ENCODE assay signal across 9 cellular contexts in the genomic region with DNA sequence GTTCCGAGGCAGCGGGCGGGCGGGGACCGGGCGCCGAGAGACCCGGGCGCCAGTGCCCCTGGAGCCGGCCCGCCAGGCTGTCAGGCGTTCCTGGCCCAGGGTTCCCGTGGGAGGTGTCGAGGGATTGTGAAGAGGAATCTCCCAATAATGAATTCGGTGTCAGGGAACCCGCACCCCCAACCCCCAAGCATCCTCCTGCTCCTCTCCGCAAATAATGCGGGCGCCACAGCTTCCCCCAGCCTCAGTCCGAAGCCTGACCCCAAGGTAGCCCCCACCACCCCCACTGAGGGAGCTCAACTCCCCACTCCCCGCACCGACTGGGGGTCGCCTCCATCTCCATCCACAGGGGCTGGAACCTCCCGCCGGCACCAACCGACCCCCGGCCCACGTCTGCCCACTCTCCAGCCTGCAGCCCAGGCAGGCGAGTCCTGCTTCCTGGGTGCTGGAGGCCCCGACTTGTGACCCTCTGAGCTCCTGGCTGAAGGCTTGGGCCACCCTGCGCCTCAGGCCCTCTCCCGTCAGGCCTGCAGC. TPM values are rescaled to one million over a fixed set of nuclear protein-coding genes. Genes with fewer than 3 reads are reported as not detected.
A peak's percentile ranks its signal among the peaks of the same experiment; 100 is the strongest.
DNase-seq lines count a peak whose midpoint lies in the region; ATAC-seq and TF ChIP-seq lines count a peak whose summit lies in the region.
"Had no signal": no experiment of that assay in that cellular context is flagged by ENCODE, and none has a peak within 500 bp of the region (broad histone marks: within the 10 kb centered on the region; RNA-seq: fewer than 3 reads in every experiment).

No MANE protein-coding gene starts in this region.

- 24% methylated on average over 32 of the region's 32 CpGs for WGBS in urinary bladder

- CTCF ChIA-PET in MCF 10A (lab: Yijun Ruan, JAX) = interaction anchor here (0.6 to 0.7 kb wide), 2 partner anchors 304 to 484 kb away, joined by 4 read pairs; no protein-coding TSS in a partner anchor

- H3K4me1 ChIP-seq in urinary bladder (ENCODE audit: insufficient read depth) = no peaks in the 10 kb centered on the region

- H3K9me3 Mint-ChIP-seq in stimulated activated naive CD8-positive, alpha-beta T cell treated with anti-CD3 and anti-CD28 coated beads, Interleukin-15, Interleukin-2, amounts not matched to agents 100 ng/mL and 50 ng/mL, for 24 hours = no peaks in the 10 kb centered on the region
- no peaks in the 10 kb centered on the region for H3K9me3 Mint-ChIP-seq in MCF 10A (ENCODE audit: unreplicated experiment)
- no peaks in the 10 kb centered on the region for H3K9me3 Mint-ChIP-seq in naive thymus-derived CD8-positive, alpha-beta T cell
- H3K9me3 Mint-ChIP-seq in glutamatergic neuron (ENCODE audit: unreplicated experiment) = peaks cover 3% of the 10 kb centered on the region

- H3K36me3 Mint-ChIP-seq in stimulated activated naive CD8-positive, alpha-beta T cell treated with anti-CD3 and anti-CD28 coated beads, Interleukin-15, Interleukin-2, amounts not matched to agents 100 ng/mL and 50 ng/mL, for 24 hours (ENCODE audit: low read depth) = no peaks in the 10 kb centered on the region
- H3K36me3 Mint-ChIP-seq in MCF 10A (ENCODE audit: insufficient read depth, unreplicated experiment) = no peaks in the 10 kb centered on the region
- no peaks in the 10 kb centered on the region for H3K36me3 Mint-ChIP-seq in naive thymus-derived CD8-positive, alpha-beta T cell
- H3K36me3 Mint-ChIP-seq in glutamatergic neuron (ENCODE audit: unreplicated experiment) = peaks cover 5% of the 10 kb centered on the region

- H3K36me3 ChIP-seq in urinary bladder (ENCODE audit: insufficient read depth) = no peaks in the 10 kb centered on the region

- BruUV-seq in MCF 10A (replicated peaks; lab: Mats Ljungman, UMichigan) = no TSS peak

- no peak for ATAC-seq in stimulated activated naive CD8-positive, alpha-beta T cell treated with anti-CD3 and anti-CD28 coated beads, Interleukin-15, Interleukin-2, amounts not matched to agents 100 U/mL and 50 U/mL, for 24 hours
- ATAC-seq in naive thymus-derived CD8-positive, alpha-beta T cell = no peak
- no peak for ATAC-seq in GM21717 (IDR thresholded peaks at IDR 0.05; ENCODE audit: unreplicated experiment)

- DNase-seq in stimulated activated naive CD8-positive, alpha-beta T cell treated with anti-CD3 and anti-CD28 coated beads, Interleukin-15, Interleukin-2, amounts not matched to agents 100 U/mL and 50 U/mL, for 24 hours = no peak
- DNase-seq in MCF 10A (ENCODE audit: unreplicated experiment) (no peak), SK-N-DZ (ENCODE audit: low spot score) (no peak), glutamatergic neuron (no peak)
- peak in 1 of 10 donors; percentile 2 for DNase-seq in naive thymus-derived CD8-positive, alpha-beta T cell
- DNase-seq: NCI-H1694 had no signal

- intact Hi-C loops in MCF 10A (cut with micrococcal nuclease) = no loop called here

- TF ChIP-seq CTCF in MCF 10A (IDR thresholded peaks at IDR 0.05; ENCODE audit: unreplicated experiment) = no peak
- TF ChIP-seq CTCF in glutamatergic neuron (IDR thresholded peaks at IDR 0.05; ENCODE audit: partially characterized antibody, unreplicated experiment) = no peak

- H3K27me3 Mint-ChIP-seq in stimulated activated naive CD8-positive, alpha-beta T cell treated with anti-CD3 and anti-CD28 coated beads, Interleukin-15, Interleukin-2, amounts not matched to agents 100 ng/mL and 50 ng/mL, for 24 hours = peaks cover 26% of the 10 kb centered on the region
- H3K27me3 Mint-ChIP-seq in MCF 10A (ENCODE audit: insufficient read depth, unreplicated experiment) = no peaks in the 10 kb centered on the region
- H3K27me3 Mint-ChIP-seq in naive thymus-derived CD8-positive, alpha-beta T cell = peaks cover 6 to 32% (median 19%) of the 10 kb centered on the region in 5 donors
- peaks cover 24% of the 10 kb centered on the region for H3K27me3 Mint-ChIP-seq in glutamatergic neuron (ENCODE audit: unreplicated experiment)

- H3K4me1 Mint-ChIP-seq in stimulated activated naive CD8-positive, alpha-beta T cell treated with anti-CD3 and anti-CD28 coated beads, Interleukin-15, Interleukin-2, amounts not matched to agents 100 ng/mL and 50 ng/mL, for 24 hours (ENCODE audit: low read depth) = peaks cover 3% of the 10 kb centered on the region
- H3K4me1 Mint-ChIP-seq in MCF 10A (ENCODE audit: insufficient read depth, unreplicated experiment) (no peaks in the 10 kb centered on the region), glutamatergic neuron (ENCODE audit: low read depth, unreplicated experiment) (no peaks in the 10 kb centered on the region)
- peaks cover 2 to 15% (median 7%) of the 10 kb centered on the region in 4 donors for H3K4me1 Mint-ChIP-seq in naive thymus-derived CD8-positive, alpha-beta T cell

- no peak overlapping the region for H3K27ac Mint-ChIP-seq in stimulated activated naive CD8-positive, alpha-beta T cell treated with anti-CD3 and anti-CD28 coated beads, Interleukin-15, Interleukin-2, amounts not matched to agents 100 ng/mL and 50 ng/mL, for 24 hours
- H3K27ac Mint-ChIP-seq in MCF 10A (ENCODE audit: low read depth, unreplicated experiment) (no peak overlapping the region), glutamatergic neuron (ENCODE audit: unreplicated experiment) (no peak overlapping the region)
- H3K27ac Mint-ChIP-seq in naive thymus-derived CD8-positive, alpha-beta T cell = no peak overlapping the region

- H3K4me3 ChIP-seq in urinary bladder (ENCODE audit: low read depth, low read length) = peak overlapping the region; percentile 54

- no peak overlapping the region for H3K27ac ChIP-seq in urinary bladder (ENCODE audit: low read depth)

- POLR2A ChIA-PET in MCF 10A (lab: Yijun Ruan, JAX) = interaction anchor here (1.2 to 1.6 kb wide), 2 partner anchors 18 to 42 kb away, joined by 3 to 6 read pairs; partner anchors contain the start of genes PGP and TRAF7
- POLR2A ChIA-PET in naive thymus-derived CD8-positive, alpha-beta T cell (lab: Charles Lee) = interaction anchor here (3.6 kb wide), 1 partner anchor 8 kb away, joined by 12 read pairs; the partner anchor contains the start of gene MLST8

- H3K4me3 Mint-ChIP-seq in stimulated activated naive CD8-positive, alpha-beta T cell treated with anti-CD3 and anti-CD28 coated beads, Interleukin-15, Interleukin-2, amounts not matched to agents 100 ng/mL and 50 ng/mL, for 24 hours = peak overlapping the region; percentile 30
- H3K4me3 Mint-ChIP-seq in MCF 10A (ENCODE audit: unreplicated experiment) (peak overlapping the region; percentile 33), glutamatergic neuron (ENCODE audit: unreplicated experiment) (no peak overlapping the region)
- H3K4me3 Mint-ChIP-seq in naive thymus-derived CD8-positive, alpha-beta T cell = peak overlapping the region; percentile 24 to 72 (median 54)

RNA-seq across cellular contexts. Expression of gene CASKIN1, which starts 0.6 kb away (rescaled TPM):
- total RNA-seq in MCF 10A (2022) = 0.10 and 0.14 TPM in 2 replicates
- total RNA-seq in naive thymus-derived CD8-positive, alpha-beta T cell = under 1 TPM; 0.08 to 0.13 TPM
- polyA plus RNA-seq in naive thymus-derived CD8-positive, alpha-beta T cell = not detected
- 0.69 TPM for total RNA-seq in urinary bladder
- polyA plus RNA-seq in urinary bladder = 0.48 TPM
- polyA plus RNA-seq in SK-N-DZ (2014; cell fraction: cytosol; rRNA removed) = 4.7 and 4.8 TPM in 2 replicates
- polyA plus RNA-seq in SK-N-DZ (2014; cell fraction: nucleus; rRNA removed) = 28.7 and 32.8 TPM in 2 replicates
- 31.6 TPM for total RNA-seq in glutamatergic neuron (ENCODE audit: unreplicated experiment)

RNA-seq across cellular contexts. Expression of gene MLST8, which starts 8.2 kb away (rescaled TPM):
- total RNA-seq in MCF 10A (2022) (63.4 and 87.6 TPM in 2 replicates), urinary bladder (9.3 TPM), glutamatergic neuron (ENCODE audit: unreplicated experiment) (57.9 TPM)
- total RNA-seq in naive thymus-derived CD8-positive, alpha-beta T cell = 10 to 100 TPM; 49.3 to 53.2 TPM
- 10 to 100 TPM; 29.9 to 40.4 (median 30.1) TPM for polyA plus RNA-seq in naive thymus-derived CD8-positive, alpha-beta T cell
- polyA plus RNA-seq in urinary bladder = 50.4 TPM
- polyA plus RNA-seq in SK-N-DZ (2014; cell fraction: cytosol; rRNA removed) = 37.3 and 53.0 TPM in 2 replicates
- polyA plus RNA-seq in SK-N-DZ (2014; cell fraction: nucleus; rRNA removed) = 103 and 131 TPM in 2 replicates

RNA-seq across cellular contexts. Expression of gene BRICD5, which starts 13.6 kb away (rescaled TPM):
- 4.6 and 5.2 TPM in 2 replicates for total RNA-seq in MCF 10A (2022)
- 10 to 100 TPM; 26.7 to 27.0 TPM for total RNA-seq in naive thymus-derived CD8-positive, alpha-beta T cell
- under 1 TPM in 2 of 3 donors, not detected in 1; 0.11 to 0.23 TPM for polyA plus RNA-seq in naive thymus-derived CD8-positive, alpha-beta T cell
- total RNA-seq in urinary bladder = 4.0 TPM
- polyA plus RNA-seq in urinary bladder = 5.0 TPM
- polyA plus RNA-seq in SK-N-DZ (2014; cell fraction: cytosol; rRNA removed) = 9.1 and 16.3 TPM in 2 replicates
- 103 and 141 TPM in 2 replicates for polyA plus RNA-seq in SK-N-DZ (2014; cell fraction: nucleus; rRNA removed)
- 30.2 TPM for total RNA-seq in glutamatergic neuron (ENCODE audit: unreplicated experiment)

RNA-seq across cellular contexts. Expression of gene PGP, which starts 17.6 kb away (rescaled TPM):
- 11.3 and 12.0 TPM in 2 replicates for total RNA-seq in MCF 10A (2022)
- total RNA-seq in naive thymus-derived CD8-positive, alpha-beta T cell = 10 to 100 TPM; 22.8 to 28.1 TPM
- 10 to 100 TPM in 2 of 3 donors, 1 to 10 TPM in 1; 8.7 to 17.7 (median 11.6) TPM for polyA plus RNA-seq in naive thymus-derived CD8-positive, alpha-beta T cell
- 4.8 TPM for total RNA-seq in urinary bladder
- 10.5 TPM for polyA plus RNA-seq in urinary bladder
- 40.6 and 53.1 TPM in 2 replicates for polyA plus RNA-seq in SK-N-DZ (2014; cell fraction: cytosol; rRNA removed)
- 122 and 125 TPM in 2 replicates for polyA plus RNA-seq in SK-N-DZ (2014; cell fraction: nucleus; rRNA removed)
- 33.9 TPM for total RNA-seq in glutamatergic neuron (ENCODE audit: unreplicated experiment)

RNA-seq across cellular contexts. Expression of gene E4F1, which starts 26.3 kb away (rescaled TPM):
- total RNA-seq in MCF 10A (2022) (26.2 and 28.4 TPM in 2 replicates), urinary bladder (14.0 TPM), glutamatergic neuron (ENCODE audit: unreplicated experiment) (53.4 TPM)
- 10 to 100 TPM; 39.5 to 41.2 TPM for total RNA-seq in naive thymus-derived CD8-positive, alpha-beta T cell
- 10 to 100 TPM in 2 of 3 donors, 1 to 10 TPM in 1; 8.7 to 19.2 (median 10.9) TPM for polyA plus RNA-seq in naive thymus-derived CD8-positive, alpha-beta T cell
- polyA plus RNA-seq in urinary bladder = 27.5 TPM
- 33.7 and 43.6 TPM in 2 replicates for polyA plus RNA-seq in SK-N-DZ (2014; cell fraction: cytosol; rRNA removed)
- 308 and 320 TPM in 2 replicates for polyA plus RNA-seq in SK-N-DZ (2014; cell fraction: nucleus; rRNA removed)

Comparison
In these comparisons a context has a peak if more than half of its experiments do, and no peak if none do; other contexts are left out.
1. RNA of gene CASKIN1, which starts 0.6 kb away (total RNA-seq): 31.6 TPM in glutamatergic neuron (single experiment); 0.69 TPM in urinary bladder (single experiment), 0.10 to 0.14 TPM in MCF 10A and 0.08 to 0.13 TPM in naive thymus-derived CD8-positive, alpha-beta T cell; every median in the first group is over 10 times any median in the second.